ENCODE assay signal across 24 cellular contexts in genomic region chr9:76730795-76731194, GRCh38. TPM values are rescaled to one million over a fixed set of nuclear protein-coding genes. Genes with fewer than 3 reads are reported as not detected.
DNase-seq lines count a peak whose midpoint lies in the region; ATAC-seq and TF ChIP-seq lines count a peak whose summit lies in the region.
"Had no signal": no experiment of that assay in that cellular context is flagged by ENCODE, and none has a peak within 500 bp of the region (broad histone marks: within the 10 kb centered on the region; RNA-seq: fewer than 3 reads in every experiment).

No MANE protein-coding gene starts in this region.

- H3K4me3 ChIP-seq in AG10803 (ENCODE audit: low read length) (no peak overlapping the region), fibroblast of pulmonary artery (replicated peaks; ENCODE audit: low read depth, low read length) (no peak overlapping the region), WERI-Rb-1 (ENCODE audit: low read depth, low read length) (no peak overlapping the region)
- H3K4me3 ChIP-seq: HAP-1, SK-N-MC had no signal

- no peak for ATAC-seq in HG02588 (IDR thresholded peaks at IDR 0.05; ENCODE audit: unreplicated experiment)

- H3K27me3 ChIP-seq in WERI-Rb-1 (ENCODE audit: insufficient read depth, low read depth, severe bottlenecking) = no peaks in the 10 kb centered on the region
- H3K27me3 ChIP-seq: BE2C had no signal

- peak; percentile 8 for DNase-seq in AG10803 (ENCODE audit: low read depth)
- peak; percentile 16 to 70 for DNase-seq in NOMO-1 (lab: John Stamatoyannopoulos, UW; ENCODE audit: unreplicated experiment in 2 of 2)
- DNase-seq in amniotic epithelial cell (ENCODE audit: low read depth) = peak; percentile 30
- peak; percentile 16 for DNase-seq in fibroblast of pulmonary artery (ENCODE audit: low read depth)
- no peak for DNase-seq in dermis blood vessel endothelial cell
- no peak for DNase-seq in WERI-Rb-1
- DNase-seq: BE2C; GOT3; HFFc6; KBM-7; NCI-H1436; NCI-H187; NCI-H2081 treated with DMSO at 0.1 percent for 48 hours; NCI-H2171; NCI-H226; NK-92 treated with Interleukin-12 subunit alpha and Interleukin-12 subunit beta, amount 100 ng/mL, for 24 hours; SIG-M5 had no signal

- H3K27ac ChIP-seq in WERI-Rb-1 = no peak overlapping the region
- H3K27ac ChIP-seq: SK-N-MC had no signal

- no peaks in the 10 kb centered on the region for H3K9me3 ChIP-seq in WERI-Rb-1 (ENCODE audit: severe bottlenecking)
- H3K9me3 ChIP-seq: BE2C, HAP-1 had no signal

- TF ChIP-seq CTCF in AG10803 (conservative IDR thresholded peaks at IDR 0.05; ENCODE audit: low read length) = no peak
- TF ChIP-seq CTCF in fibroblast of pulmonary artery (IDR thresholded peaks at IDR 0.05; ENCODE audit: low read length, missing control alignments) = no peak
- TF ChIP-seq CTCF in WERI-Rb-1 (IDR thresholded peaks at IDR 0.05; ENCODE audit: low read depth, low read length) = no peak

- H3K36me3 ChIP-seq in WERI-Rb-1 = no peaks in the 10 kb centered on the region
- H3K36me3 ChIP-seq: BE2C, HAP-1 had no signal

RNA-seq across cellular contexts. Expression of gene PCA3, which starts 33.4 kb away (rescaled TPM):
- total RNA-seq in dermis blood vessel endothelial cell = under 0.01 and 0.33 TPM in 2 replicates
- total RNA-seq: A673; G401; HFFc6; MCF 10A; T-helper 1 cell treated with Interleukin-12 subunit alpha and Interleukin-12 subunit beta and Interleukin-4 antibody, amounts not matched to agents 30 ng/mL and 1 ng/mL, for 36 hours had no signal

Comparison
In these comparisons a context has a peak if more than half of its experiments do, and no peak if none do; other contexts are left out.
1. DNase-seq: peak in AG10803 (single experiment), NOMO-1 (2 of 2), amniotic epithelial cell (single experiment) and fibroblast of pulmonary artery (single experiment); none in dermis blood vessel endothelial cell (single experiment) and WERI-Rb-1 (single experiment).